In genomic region chr2:189153608-189154007, GRCh38 we compare ENCODE assay signal across 20 cellular contexts. TPM values are rescaled to one million over a fixed set of nuclear protein-coding genes. Genes with fewer than 3 reads are reported as not detected.
A peak's percentile ranks its signal among the peaks of the same experiment; 100 is the strongest.
DNase-seq lines count a peak whose midpoint lies in the region; ATAC-seq and TF ChIP-seq lines count a peak whose summit lies in the region.
"Had no signal": no experiment of that assay in that cellular context is flagged by ENCODE, and none has a peak within 500 bp of the region (broad histone marks: within the 10 kb centered on the region; RNA-seq: fewer than 3 reads in every experiment).

No MANE protein-coding gene starts in this region.

- no peak overlapping the region for H3K27ac ChIP-seq in GM23338 (ENCODE audit: low read depth)
- peak overlapping the region; percentile 59 for H3K27ac ChIP-seq in left ventricle myocardium inferior (replicated peaks)
- H3K27ac ChIP-seq in smooth muscle cell (ENCODE audit: low read depth), result peak overlapping the region; percentile 97
- H3K27ac ChIP-seq: BLaER1 treated with 17β-estradiol and CSF1 and Interleukin-3, amounts not matched to agents 10 nM and 100 nM; testis had no signal

- H3K36me3 ChIP-seq in GM23338 (ENCODE audit: insufficient read depth), result no peaks in the 10 kb centered on the region
- H3K36me3 ChIP-seq in left ventricle myocardium inferior, result no peaks in the 10 kb centered on the region
- H3K36me3 ChIP-seq in smooth muscle cell (ENCODE audit: low read depth), result no peaks in the 10 kb centered on the region
- H3K36me3 ChIP-seq: BLaER1 treated with 17β-estradiol and CSF1 and Interleukin-3, amounts not matched to agents 10 nM and 100 nM had no signal

- no peaks in the 10 kb centered on the region for H3K9me2 ChIP-seq in GM23338 (ENCODE audit: insufficient read depth)

- ATAC-seq in GM23338, result no peak
- ATAC-seq: mucosa of descending colon, PC-3 had no signal

- H3K27me3 ChIP-seq in GM23338 (ENCODE audit: insufficient read depth), result no peaks in the 10 kb centered on the region
- no peaks in the 10 kb centered on the region for H3K27me3 ChIP-seq in left ventricle myocardium inferior (ENCODE audit: low read depth)
- no peaks in the 10 kb centered on the region for H3K27me3 ChIP-seq in smooth muscle cell (ENCODE audit: low read depth)
- H3K27me3 ChIP-seq: BLaER1 treated with 17β-estradiol and CSF1 and Interleukin-3, amounts not matched to agents 10 nM and 100 nM; testis had no signal

- H3K9me3 Mint-ChIP-seq in GM23338, result no peaks in the 10 kb centered on the region

- no peak overlapping the region for H3K9ac ChIP-seq in smooth muscle cell (ENCODE audit: low read depth)
- H3K9ac ChIP-seq: BLaER1 treated with 17β-estradiol and CSF1 and Interleukin-3, amounts not matched to agents 10 nM and 100 nM had no signal

- no peaks in the 10 kb centered on the region for H3K4me1 ChIP-seq in GM23338 (ENCODE audit: insufficient read depth)
- H3K4me1 ChIP-seq in left ventricle myocardium inferior, result peaks cover 41% of the 10 kb centered on the region
- peaks cover 15% of the 10 kb centered on the region for H3K4me1 ChIP-seq in smooth muscle cell (ENCODE audit: low read depth)
- H3K4me1 ChIP-seq: BLaER1 treated with 17β-estradiol and CSF1 and Interleukin-3, amounts not matched to agents 10 nM and 100 nM; testis had no signal

- intact Hi-C loops in left ventricle myocardium inferior (cut with micrococcal nuclease), result no loop called here

- H3F3A ChIP-seq in GM23338 (replicated peaks; ENCODE audit: low read depth) (no peaks in the 10 kb centered on the region), smooth muscle cell (ENCODE audit: low read depth) (peaks cover 6% of the 10 kb centered on the region)

- no peaks in the 10 kb centered on the region for H3K79me2 ChIP-seq in GM23338 (replicated peaks; ENCODE audit: insufficient read depth)
- peaks cover 100% of the 10 kb centered on the region for H3K79me2 ChIP-seq in smooth muscle cell (ENCODE audit: low read depth)

- H2AFZ ChIP-seq in GM23338 (no peak overlapping the region), smooth muscle cell (ENCODE audit: low read depth) (no peak overlapping the region)

- peaks cover 1% of the 10 kb centered on the region for H3K27me3 Mint-ChIP-seq in GM23338 (ENCODE audit: insufficient read depth, low read depth, poor library complexity)

- TF ChIP-seq CTCF in GM23338 (conservative IDR thresholded peaks at IDR 0.05; ENCODE audit: low read depth in 2 of 2) (no peak), cardiac fibroblast (IDR thresholded peaks at IDR 0.05; ENCODE audit: low read depth, low read length) (no peak), left ventricle myocardium inferior (IDR thresholded peaks at IDR 0.05; ENCODE audit: borderline replicate concordance) (no peak), smooth muscle cell (IDR thresholded peaks at IDR 0.05; ENCODE audit: borderline replicate concordance, insufficient read depth, poor library complexity, severe bottlenecking) (no peak)

- 0 out of 2 replicates have a peak overlapping the region, but pooled peaks have one; percentile 23 for H3K27ac Mint-ChIP-seq in GM23338

- H4K20me1 ChIP-seq in GM23338 (replicated peaks; ENCODE audit: insufficient read depth) (no peaks in the 10 kb centered on the region), smooth muscle cell (ENCODE audit: low read depth) (peaks cover 95% of the 10 kb centered on the region)
- H4K20me1 ChIP-seq: BLaER1 treated with 17β-estradiol and CSF1 and Interleukin-3, amounts not matched to agents 10 nM and 100 nM had no signal

- no peak overlapping the region for H3K4me3 ChIP-seq in GM23338
- no peak overlapping the region for H3K4me3 ChIP-seq in cardiac fibroblast (replicated peaks in 1 of 2; ENCODE audit: low read depth in 2 of 2, low read length in 2 of 2)
- H3K4me3 ChIP-seq in left ventricle myocardium inferior, result no peak overlapping the region
- H3K4me3 ChIP-seq in smooth muscle cell, result no peak overlapping the region
- H3K4me3 ChIP-seq: BLaER1 treated with 17β-estradiol and CSF1 and Interleukin-3, amounts not matched to agents 10 nM and 100 nM; coronary artery; mucosa of descending colon; testis had no signal

- no peak for DNase-seq in GM23338 (ENCODE audit: low spot score)
- peak; percentile 90 to 94 for DNase-seq in cardiac fibroblast (ENCODE audit: low read depth in 2 of 2)
- DNase-seq in left ventricle myocardium inferior, result no peak
- DNase-seq in smooth muscle cell (lab: John Stamatoyannopoulos, UW; ENCODE audit: unreplicated experiment), result no peak
- DNase-seq in GDM1 (lab: John Stamatoyannopoulos, UW), result no peak
- no peak for DNase-seq in NCI-H1092 (lab: John Stamatoyannopoulos, UW)
- DNase-seq in mesenteric fat pad (ENCODE audit: low spot score), result no peak
- DNase-seq: activated CD4-positive, alpha-beta T cell treated with anti-CD3 and anti-CD28 coated beads for 48 hours; DMS53; kidney; mucosa of descending colon; NCI-H1105; NCI-H69; occipital lobe; PC-3; stimulated activated CD4-positive, alpha-beta T cell treated with anti-CD3 and anti-CD28 coated beads, Interleukin-4, amount 100 ng/mL, for 4 hours; stimulated activated CD8-positive, alpha-beta memory T cell treated with anti-CD3 and anti-CD28 coated beads, Interleukin-4, amount 100 ng/mL, for 48 hours; testis had no signal

- H3K9me3 ChIP-seq in left ventricle myocardium inferior (replicated peaks), result no peaks in the 10 kb centered on the region
- no peaks in the 10 kb centered on the region for H3K9me3 ChIP-seq in smooth muscle cell (replicated peaks; ENCODE audit: low read depth)
- H3K9me3 ChIP-seq: BLaER1 treated with 17β-estradiol and CSF1 and Interleukin-3, amounts not matched to agents 10 nM and 100 nM; mucosa of descending colon; testis had no signal

- H3K36me3 Mint-ChIP-seq in GM23338 (ENCODE audit: low read depth), result no peaks in the 10 kb centered on the region

- 52% methylated on average over 2 of the region's 2 CpGs for WGBS in smooth muscle cell (ENCODE audit: low lambda C conversion rate)

- peaks cover 8% of the 10 kb centered on the region; the same call in 2 of the 3 replicates for H3K4me1 Mint-ChIP-seq in GM23338

- H3K4me2 ChIP-seq in GM23338, result no peak overlapping the region
- peak overlapping the region; percentile 5 for H3K4me2 ChIP-seq in smooth muscle cell
- H3K4me2 ChIP-seq: BLaER1 treated with 17β-estradiol and CSF1 and Interleukin-3, amounts not matched to agents 10 nM and 100 nM had no signal

- H3K4me3 Mint-ChIP-seq in GM23338, result no peak overlapping the region

TF ChIP-seq in GM23338, 12 proteins besides CTCF, POLR2A, EP300 and RAD21:
- TF ChIP-seq REST (IDR thresholded peaks at IDR 0.05; ENCODE audit: unreplicated experiment) (no peak), STAT1 (IDR thresholded peaks at IDR 0.05; ENCODE audit: unreplicated experiment) (no peak), NANOG (IDR thresholded peaks at IDR 0.05; ENCODE audit: borderline replicate concordance) (no peak)

RNA-seq across cellular contexts. Expression of gene COL5A2, which starts 26.0 kb away (rescaled TPM):
- 19.7 and 20.2 TPM in 2 replicates for total RNA-seq in GM23338 (2014; rRNA removed; shearing (Covaris generic))
- polyA plus RNA-seq in GM23338 (2016; fragmentation: Nextera tagmentation; extraction: Ambion mirVana) (6.0 and 6.7 TPM in 2 replicates), smooth muscle cell (295 and 364 TPM in 2 replicates)
- total RNA-seq in left ventricle myocardium inferior (9.3 TPM), smooth muscle cell (697 and 944 TPM in 2 replicates), mesenteric fat pad (93.4 TPM)

Comparison
In these comparisons a context has a peak if more than half of its experiments do, and no peak if none do; other contexts are left out.
1. DNase-seq: peak in cardiac fibroblast (2 of 2); none in GM23338 (single experiment), left ventricle myocardium inferior (single experiment), smooth muscle cell (single experiment), GDM1 (single experiment), NCI-H1092 (single experiment) and mesenteric fat pad (single experiment).